ENCODE assay signal across 20 cellular contexts in the genomic region with DNA sequence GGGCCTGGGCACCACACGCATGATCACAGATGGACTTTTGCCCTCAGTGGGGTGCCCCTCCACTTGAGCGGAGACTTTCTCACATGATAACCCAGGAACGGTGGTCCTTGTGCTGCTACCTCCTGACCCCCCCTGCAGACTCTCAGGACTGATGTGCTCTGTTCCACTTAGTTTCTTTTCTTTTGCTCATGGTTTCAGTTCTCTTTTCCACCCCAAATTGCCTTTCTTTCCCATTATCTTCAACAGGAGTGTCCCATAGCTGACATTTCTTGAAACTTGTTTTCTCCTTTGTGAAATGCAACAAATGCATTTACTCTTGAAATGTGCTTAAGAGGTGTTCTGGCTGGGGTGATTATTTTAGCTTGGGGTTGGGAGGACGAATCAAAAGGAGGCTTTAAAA. TPM values are rescaled to one million over a fixed set of nuclear protein-coding genes. Genes with fewer than 3 reads are reported as not detected.
A peak's percentile ranks its signal among the peaks of the same experiment; 100 is the strongest.
DNase-seq lines count a peak whose midpoint lies in the region; ATAC-seq, FAIRE-seq and TF ChIP-seq lines count a peak whose summit lies in the region.
"Had no signal": no experiment of that assay in that cellular context is flagged by ENCODE, and none has a peak within 500 bp of the region (broad histone marks: within the 10 kb centered on the region; RNA-seq: fewer than 3 reads in every experiment).

No MANE protein-coding gene starts in this region.

- peaks cover 12% of the 10 kb centered on the region for H3K4me1 Mint-ChIP-seq in activated CD4-positive, alpha-beta T cell treated with anti-CD3 and anti-CD28 coated beads, Interleukin-2, amount 10 ng/mL, durations not matched to agents 24 days and 14 days
- H3K4me1 Mint-ChIP-seq in activated naive CD8-positive, alpha-beta T cell treated with anti-CD3 and anti-CD28 coated beads for 36 hours: peaks cover 12% of the 10 kb centered on the region
- peaks cover 24% of the 10 kb centered on the region for H3K4me1 Mint-ChIP-seq in stimulated activated memory B cell treated with anti-CD40 and anti-IgM and Interleukin-4, amounts not matched to agents 10 μg/mL and 1 μg/mL and 100 μg/mL, for 72 hours
- no peaks in the 10 kb centered on the region for H3K4me1 Mint-ChIP-seq in GM23338

- H3F3A ChIP-seq in GM23338 (replicated peaks; ENCODE audit: low read depth): no peaks in the 10 kb centered on the region

- no peaks in the 10 kb centered on the region for H3K27me3 ChIP-seq in GM23338 (ENCODE audit: insufficient read depth)

- H3K4me1 ChIP-seq in GM23338 (ENCODE audit: insufficient read depth): no peaks in the 10 kb centered on the region
- H3K4me1 ChIP-seq: A549 had no signal

- no peak overlapping the region for H3K27ac ChIP-seq in GM23338 (ENCODE audit: low read depth)
- H3K27ac ChIP-seq: A549 had no signal

- H3K4me3 Mint-ChIP-seq in activated CD4-positive, alpha-beta T cell treated with anti-CD3 and anti-CD28 coated beads, Interleukin-2, amount 10 ng/mL, durations not matched to agents 24 days and 14 days: no peak overlapping the region
- no peak overlapping the region for H3K4me3 Mint-ChIP-seq in activated naive CD8-positive, alpha-beta T cell treated with anti-CD3 and anti-CD28 coated beads for 36 hours
- no peak overlapping the region for H3K4me3 Mint-ChIP-seq in stimulated activated memory B cell treated with anti-CD40 and anti-IgM and Interleukin-4, amounts not matched to agents 10 μg/mL and 1 μg/mL and 100 μg/mL, for 72 hours
- H3K4me3 Mint-ChIP-seq in GM23338: no peak overlapping the region; the same call in 2 of the 3 replicates

- no peak for TF ChIP-seq CTCF in GM23338 (conservative IDR thresholded peaks at IDR 0.05; ENCODE audit: low read depth in 2 of 2)

- H3K27ac Mint-ChIP-seq in activated CD4-positive, alpha-beta T cell treated with anti-CD3 and anti-CD28 coated beads, Interleukin-2, amount 10 ng/mL, durations not matched to agents 24 days and 14 days: peak overlapping the region; percentile 45
- H3K27ac Mint-ChIP-seq in activated naive CD8-positive, alpha-beta T cell treated with anti-CD3 and anti-CD28 coated beads for 36 hours: peak overlapping the region; percentile 59
- H3K27ac Mint-ChIP-seq in stimulated activated memory B cell treated with anti-CD40 and anti-IgM and Interleukin-4, amounts not matched to agents 10 μg/mL and 1 μg/mL and 100 μg/mL, for 72 hours: peak overlapping the region; percentile 78
- no peak overlapping the region for H3K27ac Mint-ChIP-seq in GM23338

- no peak overlapping the region for H2AFZ ChIP-seq in GM23338

- no peak overlapping the region for H3K4me2 ChIP-seq in GM23338
- H3K4me2 ChIP-seq: A549 had no signal

- intact Hi-C loops in activated CD4-positive, alpha-beta T cell treated with anti-CD3 and anti-CD28 coated beads, Interleukin-2, amount 10 ng/mL, durations not matched to agents 24 days and 14 days (cut with micrococcal nuclease): no loop called here

- no peaks in the 10 kb centered on the region for H3K9me3 Mint-ChIP-seq in activated CD4-positive, alpha-beta T cell treated with anti-CD3 and anti-CD28 coated beads, Interleukin-2, amount 10 ng/mL, durations not matched to agents 24 days and 14 days
- H3K9me3 Mint-ChIP-seq in activated naive CD8-positive, alpha-beta T cell treated with anti-CD3 and anti-CD28 coated beads for 36 hours: no peaks in the 10 kb centered on the region
- no peaks in the 10 kb centered on the region for H3K9me3 Mint-ChIP-seq in stimulated activated memory B cell treated with anti-CD40 and anti-IgM and Interleukin-4, amounts not matched to agents 10 μg/mL and 1 μg/mL and 100 μg/mL, for 72 hours
- no peaks in the 10 kb centered on the region for H3K9me3 Mint-ChIP-seq in GM23338

- FAIRE-seq in GM12892 (lab: Jason Lieb, UNC): peak; percentile 21
- FAIRE-seq: A549, G401.6, H1, HepG2 had no signal

- no peaks in the 10 kb centered on the region for H3K79me2 ChIP-seq in GM23338 (replicated peaks; ENCODE audit: insufficient read depth)

- no peak for DNase-seq in activated CD4-positive, alpha-beta T cell treated with anti-CD3 and anti-CD28 coated beads, Interleukin-2, amount 10 ng/mL, durations not matched to agents 24 days and 14 days
- DNase-seq in activated CD4-positive, alpha-beta T cell treated with anti-CD3 and anti-CD28 coated beads for 48 hours: no peak
- DNase-seq in GM12892 (ENCODE audit: insufficient read length): no peak
- no peak for DNase-seq in activated naive CD8-positive, alpha-beta T cell treated with anti-CD3 and anti-CD28 coated beads for 36 hours
- DNase-seq in GM23338 (ENCODE audit: low spot score): no peak
- DNase-seq in kidney tubule cell (ENCODE audit: low spot score): no peak
- DNase-seq: C1 segment of cervical spinal cord, DND-41, KG1, NCI-H1105, NCI-H1694, NCI-H510A treated with DMSO at 0.1 percent for 48 hours, SHP77 treated with DMSO at 0.1 percent for 48 hours had no signal

- H3K27me3 Mint-ChIP-seq in activated CD4-positive, alpha-beta T cell treated with anti-CD3 and anti-CD28 coated beads, Interleukin-2, amount 10 ng/mL, durations not matched to agents 24 days and 14 days: no peaks in the 10 kb centered on the region
- H3K27me3 Mint-ChIP-seq in activated naive CD8-positive, alpha-beta T cell treated with anti-CD3 and anti-CD28 coated beads for 36 hours: no peaks in the 10 kb centered on the region
- no peaks in the 10 kb centered on the region for H3K27me3 Mint-ChIP-seq in stimulated activated memory B cell treated with anti-CD40 and anti-IgM and Interleukin-4, amounts not matched to agents 10 μg/mL and 1 μg/mL and 100 μg/mL, for 72 hours
- H3K27me3 Mint-ChIP-seq in GM23338 (ENCODE audit: insufficient read depth, low read depth, poor library complexity): peaks cover 2% of the 10 kb centered on the region

- peaks cover 11% of the 10 kb centered on the region for H3K36me3 ChIP-seq in GM23338 (ENCODE audit: insufficient read depth)

- no peaks in the 10 kb centered on the region for H3K9me2 ChIP-seq in GM23338 (ENCODE audit: insufficient read depth)

- H3K4me3 ChIP-seq in GM23338: no peak overlapping the region
- H3K4me3 ChIP-seq: A549 had no signal

- no peak for TF ChIP-seq POLR2A in GM12892 (IDR thresholded peaks at IDR 0.05; ENCODE audit: low read depth, low read length)

- H4K20me1 ChIP-seq in GM23338 (replicated peaks; ENCODE audit: insufficient read depth): no peaks in the 10 kb centered on the region

- peaks cover 49% of the 10 kb centered on the region for H3K36me3 Mint-ChIP-seq in activated CD4-positive, alpha-beta T cell treated with anti-CD3 and anti-CD28 coated beads, Interleukin-2, amount 10 ng/mL, durations not matched to agents 24 days and 14 days (ENCODE audit: low read depth)
- peaks cover 14% of the 10 kb centered on the region for H3K36me3 Mint-ChIP-seq in activated naive CD8-positive, alpha-beta T cell treated with anti-CD3 and anti-CD28 coated beads for 36 hours
- H3K36me3 Mint-ChIP-seq in stimulated activated memory B cell treated with anti-CD40 and anti-IgM and Interleukin-4, amounts not matched to agents 10 μg/mL and 1 μg/mL and 100 μg/mL, for 72 hours: peaks cover 41% of the 10 kb centered on the region
- peaks cover 43% of the 10 kb centered on the region for H3K36me3 Mint-ChIP-seq in GM23338 (ENCODE audit: low read depth)

- no peak for ATAC-seq in stimulated activated memory B cell treated with anti-CD40 and anti-IgM and Interleukin-4, amounts not matched to agents 10 μg/mL and 1 μg/mL and 100 μg/mL, for 72 hours
- no peak for ATAC-seq in GM23338
- ATAC-seq: A549, HepG2 had no signal

TF ChIP-seq in GM23338, 12 proteins besides CTCF, POLR2A, EP300 and RAD21 (continues in another document):
- TF ChIP-seq POLR2AphosphoS5 (IDR thresholded peaks at IDR 0.05; ENCODE audit: low read depth) (no peak), EZH2 (IDR thresholded peaks at IDR 0.05; ENCODE audit: low read depth, unreplicated experiment) (no peak)

RNA-seq across cellular contexts. Expression of a gene that starts 9.0 kb away (rescaled TPM):
- not detected in 2 replicates for total RNA-seq in activated CD4-positive, alpha-beta T cell treated with anti-CD3 and anti-CD28 coated beads, Interleukin-2, amount 10 ng/mL, durations not matched to agents 24 days and 14 days
- not detected for polyA plus RNA-seq in GM12892 (2012; ENCODE audit: missing spikeins)
- total RNA-seq in activated naive CD8-positive, alpha-beta T cell treated with anti-CD3 and anti-CD28 coated beads for 36 hours: not detected
- total RNA-seq in GM23338 (2014; rRNA removed; shearing (Covaris generic)): not detected in 2 replicates
- polyA plus RNA-seq in GM23338 (2016; fragmentation: Nextera tagmentation; extraction: Ambion mirVana): not detected in 2 replicates
- total RNA-seq: H1, HepG2, M059J, OCI-LY7 had no signal
- polyA plus RNA-seq: A549, H1, HepG2 had no signal

RNA-seq across cellular contexts. Expression of a gene that starts 15.2 kb away (rescaled TPM):
- 16.6 and 16.8 TPM in 2 replicates for total RNA-seq in activated CD4-positive, alpha-beta T cell treated with anti-CD3 and anti-CD28 coated beads, Interleukin-2, amount 10 ng/mL, durations not matched to agents 24 days and 14 days
- polyA plus RNA-seq in GM12892 (2012; ENCODE audit: missing spikeins): 14.8 TPM
- 10 to 100 TPM; 17.5 to 17.7 TPM for total RNA-seq in activated naive CD8-positive, alpha-beta T cell treated with anti-CD3 and anti-CD28 coated beads for 36 hours
- 8.8 and 15.3 TPM in 2 replicates for total RNA-seq in GM23338 (2014; rRNA removed; shearing (Covaris generic))
- 5.2 and 6.5 TPM in 2 replicates for polyA plus RNA-seq in GM23338 (2016; fragmentation: Nextera tagmentation; extraction: Ambion mirVana)

RNA-seq across cellular contexts. Expression of a gene that starts 51.4 kb away (rescaled TPM):
- 66.5 and 68.7 TPM in 2 replicates for total RNA-seq in activated CD4-positive, alpha-beta T cell treated with anti-CD3 and anti-CD28 coated beads, Interleukin-2, amount 10 ng/mL, durations not matched to agents 24 days and 14 days
- polyA plus RNA-seq in GM12892 (2012; ENCODE audit: missing spikeins): 84.2 TPM
- 10 to 100 TPM; 51.2 to 52.8 TPM for total RNA-seq in activated naive CD8-positive, alpha-beta T cell treated with anti-CD3 and anti-CD28 coated beads for 36 hours
- 77.1 and 80.1 TPM in 2 replicates for total RNA-seq in GM23338 (2014; rRNA removed; shearing (Covaris generic))
- polyA plus RNA-seq in GM23338 (2016; fragmentation: Nextera tagmentation; extraction: Ambion mirVana): 76.6 and 88.7 TPM in 2 replicates
